In the genomic region with DNA sequence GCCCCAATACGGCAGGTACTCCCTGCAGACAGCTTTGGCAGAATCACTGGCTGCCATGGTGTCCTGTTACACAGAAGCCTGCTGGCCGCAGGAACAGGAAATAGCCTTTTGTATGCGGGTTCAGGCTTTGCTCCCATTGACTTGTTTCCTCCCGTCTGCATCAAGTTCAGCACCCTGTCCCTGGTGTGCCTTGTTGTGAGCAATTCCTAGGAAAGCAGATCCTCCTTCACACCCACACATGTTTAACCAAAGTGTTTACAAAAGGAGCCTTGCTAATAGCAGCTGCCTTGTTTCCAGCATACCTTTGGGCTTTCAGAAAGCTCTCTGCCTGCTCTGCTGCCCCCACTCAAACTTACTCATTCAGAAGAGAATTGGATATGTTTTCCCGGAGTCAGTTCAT, we compare ENCODE assay signal across 9 cellular contexts.
A peak's percentile ranks its signal among the peaks of the same experiment; 100 is the strongest.
DNase-seq lines count a peak whose midpoint lies in the region; ATAC-seq and TF ChIP-seq lines count a peak whose summit lies in the region.
"Had no signal": no experiment of that assay in that cellular context is flagged by ENCODE, and none has a peak within 500 bp of the region (broad histone marks: within the 10 kb centered on the region; RNA-seq: fewer than 3 reads in every experiment).

No MANE protein-coding gene starts in this region.

- DNase-seq in AG04449 (ENCODE audit: low read depth, low spot score) (peak; percentile 51), HK-2 (ENCODE audit: unreplicated experiment) (peak; percentile 14), astrocyte of the hippocampus (ENCODE audit: low read depth, low spot score) (peak; percentile 68), kidney tubule cell (ENCODE audit: low spot score) (peak; percentile 58), superior temporal gyrus (ENCODE audit: extremely low spot score) (no peak), DMS114 treated with DMSO at 0.1 percent for 48 hours (lab: John Stamatoyannopoulos, UW; ENCODE audit: unreplicated experiment) (no peak), spleen (no peak)
- DNase-seq: activated naive CD4-positive, alpha-beta T cell treated with anti-CD3 and anti-CD28 coated beads for 36 hours had no signal

- ATAC-seq in HG02571 (IDR thresholded peaks at IDR 0.05; ENCODE audit: unreplicated experiment): no peak

- no peak for TF ChIP-seq CTCF in AG04449 (IDR thresholded peaks at IDR 0.05; ENCODE audit: insufficient read depth, low read length, missing control alignments)
- TF ChIP-seq CTCF in spleen (IDR thresholded peaks at IDR 0.05 in 8 of 11, conservative IDR thresholded peaks at IDR 0.05 in 3 of 11): no peak

- no peaks in the 10 kb centered on the region for H3K36me3 ChIP-seq in spleen

- peak overlapping the region in 1 of 8 donors; percentile 4 for H3K27ac ChIP-seq in spleen

- peaks cover 0 to 14% (median 0%) of the 10 kb centered on the region in 6 donors for H3K4me1 ChIP-seq in spleen

- TF ChIP-seq POLR2A in spleen (IDR thresholded peaks at IDR 0.05): no peak

- POLR2A ChIA-PET in AG04449 (lab: Yijun Ruan, JAX): interaction anchor here (0.5 to 0.6 kb wide), 3 partner anchors 27 to 704 kb away, joined by 3 to 4 read pairs (median 3); no protein-coding TSS in a partner anchor

- no peak overlapping the region for H3K4me3 ChIP-seq in AG04449 (ENCODE audit: low read depth, low read length)
- no peak overlapping the region for H3K4me3 ChIP-seq in spleen

- no peaks in the 10 kb centered on the region for H3K27me3 ChIP-seq in spleen (replicated peaks in 1 of 7)

- 46 to 64% (median 60%) methylated on average over 5 of the region's 5 CpGs for WGBS in spleen, 5 donors

- H3K9me3 ChIP-seq in spleen: no peaks in the 10 kb centered on the region

- CTCF ChIA-PET in AG04449 (lab: Yijun Ruan, JAX): interaction anchor here (0.6 to 1.0 kb wide), 3 partner anchors 418 to 849 kb away, joined by 3 read pairs; no protein-coding TSS in a partner anchor

- intact Hi-C loops in spleen (cut with DNase I; ENCODE audit: low total_unique reads): no loop called here

Comparison
In these comparisons a context has a peak if more than half of its experiments do, and no peak if none do; other contexts are left out.
1. DNase-seq: peak in AG04449 (single experiment), HK-2 (single experiment), astrocyte of the hippocampus (single experiment) and kidney tubule cell (single experiment); none in superior temporal gyrus (single experiment), DMS114 treated with DMSO at 0.1 percent for 48 hours (single experiment) and spleen (single experiment).